ENCODE assay signal across 17 cellular contexts in the genomic region with DNA sequence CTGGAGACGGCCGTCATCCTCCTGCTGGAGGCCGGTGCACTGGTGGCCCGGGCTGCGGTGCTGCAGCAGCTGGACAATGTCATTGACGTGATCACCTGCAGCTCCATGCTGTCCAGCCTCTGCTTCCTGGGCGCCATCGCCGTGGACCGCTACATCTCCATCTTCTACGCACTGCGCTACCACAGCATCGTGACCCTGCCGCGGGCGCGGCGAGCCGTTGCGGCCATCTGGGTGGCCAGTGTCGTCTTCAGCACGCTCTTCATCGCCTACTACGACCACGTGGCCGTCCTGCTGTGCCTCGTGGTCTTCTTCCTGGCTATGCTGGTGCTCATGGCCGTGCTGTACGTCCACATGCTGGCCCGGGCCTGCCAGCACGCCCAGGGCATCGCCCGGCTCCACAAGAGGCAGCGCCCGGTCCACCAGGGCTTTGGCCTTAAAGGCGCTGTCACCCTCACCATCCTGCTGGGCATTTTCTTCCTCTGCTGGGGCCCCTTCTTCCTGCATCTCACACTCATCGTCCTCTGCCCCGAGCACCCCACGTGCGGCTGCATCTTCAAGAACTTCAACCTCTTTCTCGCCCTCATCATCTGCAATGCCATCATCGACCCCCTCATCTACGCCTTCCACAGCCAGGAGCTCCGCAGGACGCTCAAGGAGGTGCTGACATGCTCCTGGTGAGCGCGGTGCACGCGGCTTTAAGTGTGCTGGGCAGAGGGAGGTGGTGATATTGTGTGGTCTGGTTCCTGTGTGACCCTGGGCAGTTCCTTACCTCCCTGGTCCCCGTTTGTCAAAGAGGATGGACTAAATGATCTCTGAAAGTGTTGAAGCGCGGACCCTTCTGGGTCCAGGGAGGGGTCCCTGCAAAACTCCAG. TPM values are rescaled to one million over a fixed set of nuclear protein-coding genes. Genes with fewer than 3 reads are reported as not detected.
DNase-seq lines count a peak whose midpoint lies in the region; ATAC-seq, FAIRE-seq and TF ChIP-seq lines count a peak whose summit lies in the region.
"Had no signal": no experiment of that assay in that cellular context is flagged by ENCODE, and none has a peak within 500 bp of the region (broad histone marks: within the 10 kb centered on the region; RNA-seq: fewer than 3 reads in every experiment).

No MANE protein-coding gene starts in this region.

- peaks cover 43% of the 10 kb centered on the region for H3K4me1 ChIP-seq in ACC112 (ENCODE audit: control insufficient read depth, insufficient read depth, low read length, unreplicated experiment)
- H3K4me1 ChIP-seq in mesenchymal stem cell (ENCODE audit: control insufficient read depth, insufficient read depth, low read depth, low read length): peaks cover 56% of the 10 kb centered on the region

- peaks cover 7% of the 10 kb centered on the region for H3K79me1 ChIP-seq in mesenchymal stem cell (replicated peaks; ENCODE audit: low read length, poor library complexity, severe bottlenecking)

- no peak for ATAC-seq in WTC11
- ATAC-seq: body of pancreas; stimulated activated naive B cell treated with anti-CD40 and anti-IgM and Interleukin-4, amounts not matched to agents 10 μg/mL and 1 μg/mL and 100 μg/mL, for 72 hours had no signal

- H3K9ac ChIP-seq in mesenchymal stem cell (ENCODE audit: low read length): peak overlapping the region; percentile 100

- H3K4me3 Mint-ChIP-seq in Calu3 (ENCODE audit: low read depth, unreplicated experiment): peak overlapping the region; percentile 2
- no peak overlapping the region; the same call in 1 of the 2 replicates for H3K4me3 Mint-ChIP-seq in WTC11

- peak overlapping the region; percentile 97 for H2BK15ac ChIP-seq in mesenchymal stem cell (ENCODE audit: low read depth, poor library complexity, severe bottlenecking)

- peak overlapping the region in 1 of 2 experiments; percentile 79 for H3K14ac ChIP-seq in mesenchymal stem cell (ENCODE audit: low read length in 2 of 2)

- H3K36me3 ChIP-seq in ACC112 (ENCODE audit: insufficient read depth, low read length) (no peaks in the 10 kb centered on the region), mesenchymal stem cell (ENCODE audit: control insufficient read depth in 1 of 2, insufficient read depth in 2 of 2, low read depth in 1 of 2, low read length in 2 of 2) (peaks cover 0 to 12% of the 10 kb centered on the region in 2 experiments)
- H3K36me3 ChIP-seq: upper lobe of left lung had no signal

- DNase-seq in Calu3 (no peak), WTC11 (ENCODE audit: low spot score) (no peak), mesenchymal stem cell (no peak), GM12892 (ENCODE audit: insufficient read length) (no peak), NCI-H2227 treated with DMSO at 0.1 percent for 48 hours (lab: John Stamatoyannopoulos, UW) (no peak), frontal cortex (ENCODE audit: low spot score in 2 of 2) (no peak)
- no peak for DNase-seq in central memory CD4-positive, alpha-beta T cell
- DNase-seq: activated CD8-positive, alpha-beta memory T cell treated with anti-CD3 and anti-CD28 coated beads for 24 hours; activated gamma-delta T cell; body of pancreas; NCI-H2107; NCI-H748 treated with DMSO at 0.1 percent for 48 hours; occipital lobe; stimulated activated naive B cell treated with anti-CD40 and anti-IgM and Interleukin-4, amounts not matched to agents 10 μg/mL and 1 μg/mL and 100 μg/mL, for 72 hours had no signal

- H3K27ac Mint-ChIP-seq in Calu3 (ENCODE audit: unreplicated experiment) (peak overlapping the region; percentile 14), WTC11 (no peak overlapping the region)

- peak overlapping the region; percentile 99 for H2BK120ac ChIP-seq in mesenchymal stem cell (ENCODE audit: low read depth, low read length)

- H3K27me3 Mint-ChIP-seq in Calu3 (ENCODE audit: unreplicated experiment): no peaks in the 10 kb centered on the region
- H3K27me3 Mint-ChIP-seq in WTC11 (ENCODE audit: low read depth): peaks cover 36% of the 10 kb centered on the region

- H3K27ac ChIP-seq in ACC112 (ENCODE audit: low read depth, low read length) (peak overlapping the region; percentile 92), mesenchymal stem cell (ENCODE audit: low read length, poor library complexity, severe bottlenecking) (no peak overlapping the region)
- H3K27ac ChIP-seq: body of pancreas, upper lobe of left lung had no signal

- CTCF ChIA-PET in Calu3 (lab: Charles Lee): no interaction called here
- CTCF ChIA-PET in WTC11 (lab: Charles Lee): interaction anchor here (1.4 to 2.1 kb wide), 2 partner anchors 10 to 219 kb away, joined by 4 to 29 read pairs; no protein-coding TSS in a partner anchor

- peak overlapping the region; percentile 68 to 98 for H3K18ac ChIP-seq in mesenchymal stem cell (ENCODE audit: low read depth in 1 of 2, low read length in 2 of 2)

- WGBS in mesenchymal stem cell: 97% methylated on average over 52 of the region's 52 CpGs

- H2AK5ac ChIP-seq in mesenchymal stem cell (ENCODE audit: low read length, severe bottlenecking): peak overlapping the region; percentile 58

- TF ChIP-seq CTCF in Calu3 (IDR thresholded peaks at IDR 0.05; ENCODE audit: unreplicated experiment) (no peak), WTC11 (IDR thresholded peaks at IDR 0.05) (no peak)

- H3K4me1 Mint-ChIP-seq in Calu3 (ENCODE audit: low read depth, unreplicated experiment) (peaks cover 24% of the 10 kb centered on the region), WTC11 (peaks cover 19% of the 10 kb centered on the region)

- H3K9me3 ChIP-seq in mesenchymal stem cell (ENCODE audit: control insufficient read depth, low read length): no peaks in the 10 kb centered on the region
- H3K9me3 ChIP-seq: body of pancreas, upper lobe of left lung had no signal

- H2AFZ ChIP-seq in ACC112 (ENCODE audit: low read length, unreplicated experiment): no peak overlapping the region
- no peak overlapping the region for H2AFZ ChIP-seq in mesenchymal stem cell (ENCODE audit: low read depth, low read length)

- H3K27me3 ChIP-seq in ACC112 (ENCODE audit: insufficient read depth, low read length) (no peaks in the 10 kb centered on the region), mesenchymal stem cell (ENCODE audit: control insufficient read depth in 1 of 2, insufficient read depth in 1 of 2, low read length in 2 of 2) (no peaks in the 10 kb centered on the region)

- peak overlapping the region; percentile 7 to 41 for H3K4ac ChIP-seq in mesenchymal stem cell (ENCODE audit: low read depth in 1 of 2, low read length in 2 of 2)

- POLR2A ChIA-PET in WTC11 (lab: Charles Lee): no interaction called here

- peak overlapping the region; percentile 83 for H4K8ac ChIP-seq in mesenchymal stem cell (ENCODE audit: low read length)

- H3K9me3 Mint-ChIP-seq in Calu3 (ENCODE audit: low read depth, unreplicated experiment) (no peaks in the 10 kb centered on the region), WTC11 (no peaks in the 10 kb centered on the region)
- H3K9me3 Mint-ChIP-seq: stimulated activated naive B cell treated with anti-CD40 and anti-IgM and Interleukin-4, amounts not matched to agents 10 μg/mL and 1 μg/mL and 100 μg/mL, for 72 hours had no signal

- H3K36me3 Mint-ChIP-seq in Calu3 (ENCODE audit: insufficient read depth, unreplicated experiment) (peaks cover 86% of the 10 kb centered on the region), WTC11 (no peaks in the 10 kb centered on the region)

- BruUV-seq in Calu3 (replicated peaks; lab: Mats Ljungman, UMichigan): no TSS peak

- peak overlapping the region; percentile 94 for H4K91ac ChIP-seq in mesenchymal stem cell (ENCODE audit: low read length)

- no peak overlapping the region for H2BK5ac ChIP-seq in mesenchymal stem cell (ENCODE audit: low read depth, low read length, poor library complexity, severe bottlenecking)

- H3K4me3 ChIP-seq in ACC112 (ENCODE audit: low read depth, low read length): no peak overlapping the region
- H3K4me3 ChIP-seq in mesenchymal stem cell (ENCODE audit: insufficient read depth in 1 of 2, low read depth in 1 of 2, low read length in 2 of 2): peak overlapping the region in 1 of 2 experiments; percentile 86
- H3K4me3 ChIP-seq: body of pancreas, lung had no signal

- H3K4me2 ChIP-seq in mesenchymal stem cell (ENCODE audit: low read length, poor library complexity, severe bottlenecking): no peak overlapping the region

- no peak overlapping the region for H3K23ac ChIP-seq in mesenchymal stem cell (ENCODE audit: low read length in 2 of 2)

- no peak for TF ChIP-seq POLR2A in GM12892 (IDR thresholded peaks at IDR 0.05; ENCODE audit: low read depth, low read length)

- intact Hi-C loops in Calu3 (cut with micrococcal nuclease; ENCODE audit: unreplicated experiment): no loop called here

- peak overlapping the region; percentile 85 to 91 for H2BK12ac ChIP-seq in mesenchymal stem cell (ENCODE audit: low read length in 2 of 2)

- FAIRE-seq in GM12892 (lab: Jason Lieb, UNC) (no peak), frontal cortex (lab: Jason Lieb, UNC) (no peak)

- peaks cover 20% of the 10 kb centered on the region for H3K79me2 ChIP-seq in ACC112 (ENCODE audit: control insufficient read depth, insufficient read depth, low read length, unreplicated experiment)

TF ChIP-seq in WTC11, 78 proteins besides CTCF, POLR2A, EP300 and RAD21 (continues in another document):
- TF ChIP-seq TEAD1 (CRISPR knock-in tag; IDR thresholded peaks at IDR 0.05): no peak
- TF ChIP-seq, protein P1, sequence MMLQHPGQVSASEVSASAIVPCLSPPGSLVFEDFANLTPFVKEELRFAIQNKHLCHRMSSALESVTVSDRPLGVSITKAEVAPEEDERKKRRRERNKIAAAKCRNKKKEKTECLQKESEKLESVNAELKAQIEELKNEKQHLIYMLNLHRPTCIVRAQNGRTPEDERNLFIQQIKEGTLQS (CRISPR knock-in tag; conservative IDR thresholded peaks at IDR 0.05): 0 out of 2 replicates have a peak, but pooled peaks have one; percentile 13
- TF ChIP-seq ETV6 (CRISPR knock-in tag; IDR thresholded peaks at IDR 0.05): no peak

RNA-seq across cellular contexts. Expression of a gene that starts 1.1 kb away (rescaled TPM):
- 16.9 and 17.4 TPM in 2 replicates for total RNA-seq in Calu3 (2022)
- 3.4 to 3.8 TPM (median 3.5 TPM) in 3 replicates for total RNA-seq in WTC11 (2021)
- 5.5 TPM for polyA plus RNA-seq in mesenchymal stem cell (2013, experiment 1 of 2)
- polyA plus RNA-seq in mesenchymal stem cell (2013, experiment 2 of 2): 5.1 TPM
- polyA plus RNA-seq in GM12892 (2012; ENCODE audit: missing spikeins): 0.76 TPM
- 3.3 TPM for total RNA-seq in frontal cortex

RNA-seq across cellular contexts. Expression of a gene that starts 3.4 kb away (rescaled TPM):
- total RNA-seq in Calu3 (2022): 52.1 and 61.5 TPM in 2 replicates
- 150 to 209 TPM (median 163 TPM) in 3 replicates for total RNA-seq in WTC11 (2021)
- polyA plus RNA-seq in mesenchymal stem cell (2013, experiment 1 of 2): 136 TPM
- 135 TPM for polyA plus RNA-seq in mesenchymal stem cell (2013, experiment 2 of 2)
- polyA plus RNA-seq in GM12892 (2012; ENCODE audit: missing spikeins): 0.38 TPM
- 3,334 TPM for total RNA-seq in frontal cortex

RNA-seq across cellular contexts. Expression of a gene that starts 28.8 kb away (rescaled TPM):
- total RNA-seq in Calu3 (2022): 67.0 and 70.1 TPM in 2 replicates
- 64.5 to 64.7 TPM (median 64.6 TPM) in 3 replicates for total RNA-seq in WTC11 (2021)
- polyA plus RNA-seq in mesenchymal stem cell (2013, experiment 1 of 2): 68.5 TPM
- 65.6 TPM for polyA plus RNA-seq in mesenchymal stem cell (2013, experiment 2 of 2)
- 20.5 TPM for polyA plus RNA-seq in GM12892 (2012; ENCODE audit: missing spikeins)
- 51.8 TPM for total RNA-seq in frontal cortex

RNA-seq across cellular contexts. Expression of a gene that starts 46.4 kb away (rescaled TPM):
- 270 and 300 TPM in 2 replicates for total RNA-seq in Calu3 (2022)
- 113 to 155 TPM (median 127 TPM) in 3 replicates for total RNA-seq in WTC11 (2021)
- 222 TPM for polyA plus RNA-seq in mesenchymal stem cell (2013, experiment 1 of 2)
- polyA plus RNA-seq in mesenchymal stem cell (2013, experiment 2 of 2): 213 TPM
- polyA plus RNA-seq in GM12892 (2012; ENCODE audit: missing spikeins): 91.9 TPM
- total RNA-seq in frontal cortex: 177 TPM

Comparison
In these comparisons a context has a peak if more than half of its experiments do, and no peak if none do; other contexts are left out.
1. RNA of a gene that starts 3.4 kb away (total RNA-seq): 3,334 TPM in frontal cortex (single experiment); 150 to 209 TPM in WTC11 and 52.1 to 61.5 TPM in Calu3; every median in the first group is over 10 times any median in the second.